Comparison of ENCODE assay signal across 11 cellular contexts in genomic region chr9:110192531-110193326, GRCh38. TPM values are rescaled to one million over a fixed set of nuclear protein-coding genes. Genes with fewer than 3 reads are reported as not detected.
DNase-seq lines count a peak whose midpoint lies in the region; ATAC-seq and TF ChIP-seq lines count a peak whose summit lies in the region.
"Had no signal": no experiment of that assay in that cellular context is flagged by ENCODE, and none has a peak within 500 bp of the region (broad histone marks: within the 10 kb centered on the region; RNA-seq: fewer than 3 reads in every experiment).

No MANE protein-coding gene starts in this region.

- no peak overlapping the region for H4K8ac ChIP-seq in mesendoderm (ENCODE audit: low read depth, low read length)

- H4K5ac ChIP-seq in mesendoderm (ENCODE audit: low read length), result no peak overlapping the region

- H3K4me3 ChIP-seq in fibroblast of pulmonary artery (replicated peaks; ENCODE audit: low read depth, low read length), result no peak overlapping the region
- H3K4me3 ChIP-seq in parathyroid adenoma (ENCODE audit: low read depth, low read length), result no peak overlapping the region
- H3K4me3 ChIP-seq in mesendoderm (ENCODE audit: low read length), result no peak overlapping the region

- H3K9ac ChIP-seq in parathyroid adenoma (no peak overlapping the region), mesendoderm (ENCODE audit: low read length) (no peak overlapping the region)

- no peak overlapping the region for H2AK5ac ChIP-seq in mesendoderm (ENCODE audit: low read length)

- no peak overlapping the region for H3K4ac ChIP-seq in mesendoderm (ENCODE audit: low read depth, low read length)

- no peak overlapping the region for H2BK5ac ChIP-seq in mesendoderm (ENCODE audit: low read length)

- no peaks in the 10 kb centered on the region for H3K27me3 ChIP-seq in parathyroid adenoma (ENCODE audit: control insufficient read depth, insufficient read depth, low read length)
- H3K27me3 ChIP-seq in mesendoderm (ENCODE audit: insufficient read depth, low read length, poor library complexity), result no peaks in the 10 kb centered on the region

- H3K56ac ChIP-seq in mesendoderm (ENCODE audit: low read length), result no peak overlapping the region

- no peaks in the 10 kb centered on the region for H3K36me3 ChIP-seq in parathyroid adenoma (ENCODE audit: control insufficient read depth, insufficient read depth, low read length)
- no peaks in the 10 kb centered on the region for H3K36me3 ChIP-seq in mesendoderm (ENCODE audit: control insufficient read depth, insufficient read depth, low read length)

- H3K9me3 ChIP-seq in parathyroid adenoma (ENCODE audit: control insufficient read depth, low read length), result no peaks in the 10 kb centered on the region

- H3K79me1 ChIP-seq in mesendoderm (ENCODE audit: low read length), result no peaks in the 10 kb centered on the region

- no peak overlapping the region for H2AFZ ChIP-seq in parathyroid adenoma

- H3K79me2 ChIP-seq in parathyroid adenoma (no peaks in the 10 kb centered on the region), mesendoderm (ENCODE audit: control insufficient read depth, insufficient read depth, low read length) (no peaks in the 10 kb centered on the region)

- no peak for TF ChIP-seq CTCF in fibroblast of pulmonary artery (IDR thresholded peaks at IDR 0.05; ENCODE audit: low read length, missing control alignments)
- TF ChIP-seq CTCF in parathyroid adenoma (IDR thresholded peaks at IDR 0.05), result no peak

- H3K27ac ChIP-seq in parathyroid adenoma (peak overlapping the region; percentile 15), mesendoderm (ENCODE audit: low read depth, low read length) (no peak overlapping the region)

- ATAC-seq in GM19351 (IDR thresholded peaks at IDR 0.05; ENCODE audit: unreplicated experiment), result no peak

- DNase-seq in AG20443 (ENCODE audit: low spot score) (peak; percentile 76), NCI-H226 (peak; percentile 68), fibroblast of pulmonary artery (ENCODE audit: low read depth) (peak; percentile 83), mesenteric fat pad (ENCODE audit: low spot score) (no peak), NCI-H1694 (lab: John Stamatoyannopoulos, UW) (no peak), mesendoderm (no peak)
- DNase-seq: DMS79 treated with DMSO at 0.1 percent for 48 hours had no signal

- no CpG with 5 or more reads among the region's 5 CpGs for WGBS in mesendoderm (ENCODE audit: extremely low coverage, insufficient coverage, low lambda C conversion rate)

- H3K4me2 ChIP-seq in parathyroid adenoma (ENCODE audit: low read length), result no peak overlapping the region
- H3K4me2 ChIP-seq in mesendoderm (ENCODE audit: low read length), result no peak overlapping the region

- no peak overlapping the region for H2BK15ac ChIP-seq in mesendoderm (replicated peaks; ENCODE audit: low read depth)

- H3K4me1 ChIP-seq in parathyroid adenoma (no peaks in the 10 kb centered on the region), mesendoderm (ENCODE audit: control insufficient read depth, low read depth, low read length) (no peaks in the 10 kb centered on the region)

- no peak overlapping the region for H2BK120ac ChIP-seq in mesendoderm (ENCODE audit: low read depth, low read length)

- H3K23ac ChIP-seq in mesendoderm (ENCODE audit: low read length), result no peak overlapping the region

- no peak overlapping the region for H3K18ac ChIP-seq in mesendoderm (ENCODE audit: low read length)

RNA-seq across cellular contexts. Expression of gene C9orf152, which starts 15.2 kb away (rescaled TPM):
- total RNA-seq in mesenteric fat pad, result not detected
- polyA plus RNA-seq in mesendoderm (2013, experiment 1 of 2), result 0.01 TPM
- not detected for polyA plus RNA-seq in mesendoderm (2013, experiment 2 of 2)
- total RNA-seq: HT1080, progenitor cell of endocrine pancreas had no signal

Comparison
In these comparisons a context has a peak if more than half of its experiments do, and no peak if none do; other contexts are left out.
1. DNase-seq: peak in AG20443 (single experiment), NCI-H226 (single experiment) and fibroblast of pulmonary artery (single experiment); none in mesenteric fat pad (single experiment), NCI-H1694 (single experiment) and mesendoderm (single experiment).